31 cellular contexts compared by ENCODE assay signal in the genomic region with DNA sequence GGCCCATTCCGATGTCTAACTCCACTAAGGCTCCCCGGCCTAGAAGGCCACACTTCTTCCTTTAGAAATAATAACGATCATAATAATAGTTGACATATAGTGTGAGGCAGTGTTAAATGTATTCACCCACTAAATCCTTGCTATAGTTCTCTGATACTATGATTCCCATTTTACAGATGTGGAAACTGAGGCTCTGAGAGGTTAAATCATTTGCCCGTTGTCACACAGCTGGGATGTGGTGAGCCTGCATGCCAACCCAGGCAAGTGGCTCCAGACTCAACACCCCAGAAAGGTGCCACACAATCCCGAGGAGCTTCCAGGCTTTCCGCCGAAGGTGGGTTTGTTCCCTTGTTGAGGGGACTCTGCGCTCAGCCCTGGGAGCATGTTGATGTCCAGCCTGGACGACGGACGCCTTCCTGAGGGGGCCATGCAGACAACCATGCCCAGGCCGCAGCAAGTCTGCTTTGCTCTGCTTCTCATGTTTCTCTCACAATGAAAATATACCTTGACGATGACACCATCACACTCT.
"Had no signal": no experiment of that assay in that cellular context is flagged by ENCODE, and none has a peak within 500 bp of the region (broad histone marks: within the 10 kb centered on the region; RNA-seq: fewer than 3 reads in every experiment).

No MANE protein-coding gene starts in this region.

- H3K27me3 ChIP-seq: esophagus squamous epithelium, heart right ventricle, neural progenitor cell, testis, tibial artery, upper lobe of left lung had no signal

- ATAC-seq: heart right ventricle; left cardiac atrium; mucosa of descending colon; natural killer cell treated with Interleukin-12 subunit alpha and Interleukin-12 subunit beta and Interleukin-15 and Interleukin-18, amount 100 ng/mL, for 72 hours; sciatic nerve had no signal

- H3K27ac ChIP-seq: coronary artery, esophagus squamous epithelium, heart right ventricle, neural progenitor cell, parathyroid adenoma, testis, tibial artery, upper lobe of left lung had no signal

- H3K4me1 Mint-ChIP-seq: central memory CD8-positive, alpha-beta T cell; memory B cell; mesothelial cell of epicardium; naive B cell had no signal

- H3K4me3 Mint-ChIP-seq: central memory CD8-positive, alpha-beta T cell; memory B cell; mesothelial cell of epicardium; naive B cell; natural killer cell treated with Interleukin-12 subunit alpha and Interleukin-12 subunit beta and Interleukin-15 and Interleukin-18, amount 100 ng/mL, for 72 hours; neural progenitor cell had no signal

- DNase-seq: dermis blood vessel endothelial cell; effector memory CD4-positive, alpha-beta T cell; esophagus squamous epithelium; foreskin melanocyte; glutamatergic neuron; heart right ventricle; hippocampal formation; left cardiac atrium; mucosa of descending colon; naive B cell; nucleus accumbens; stimulated activated CD4-positive, alpha-beta T cell treated with anti-CD3 and anti-CD28 coated beads, Interleukin-12 subunit alpha, Interleukin-12 subunit beta, amount 100 ng/mL, for 4 hours; stimulated activated CD4-positive, alpha-beta T cell treated with anti-CD3 and anti-CD28 coated beads, Interleukin-1b, Interleukin-23, amount 100 ng/mL, for 48 hours; stimulated activated CD4-positive, alpha-beta T cell treated with anti-CD3 and anti-CD28 coated beads, Interleukin-4, amount 100 ng/mL, for 1 hour; stimulated activated CD8-positive, alpha-beta memory T cell treated with anti-CD3 and anti-CD28 coated beads, Interleukin-4, amount 100 ng/mL, for 48 hours; stimulated activated naive CD4-positive, alpha-beta T cell; substantia nigra; testis; tibial artery; upper lobe of left lung had no signal

- H3K4me1 ChIP-seq: esophagus squamous epithelium, neural progenitor cell, parathyroid adenoma, testis, upper lobe of left lung had no signal

- H3K9me3 ChIP-seq: esophagus squamous epithelium, heart right ventricle, mucosa of descending colon, testis, tibial artery, upper lobe of left lung had no signal

- H3K27ac Mint-ChIP-seq: memory B cell; mesothelial cell of epicardium; natural killer cell treated with Interleukin-12 subunit alpha and Interleukin-12 subunit beta and Interleukin-15 and Interleukin-18, amount 100 ng/mL, for 72 hours; neural progenitor cell; progenitor cell of endocrine pancreas had no signal

- H3K36me3 ChIP-seq: esophagus squamous epithelium, heart right ventricle, neural progenitor cell, tibial artery, upper lobe of left lung had no signal

- H3K9me3 Mint-ChIP-seq: central memory CD8-positive, alpha-beta T cell; memory B cell; mesothelial cell of epicardium; naive B cell; natural killer cell treated with Interleukin-12 subunit alpha and Interleukin-12 subunit beta and Interleukin-15 and Interleukin-18, amount 100 ng/mL, for 72 hours; neural progenitor cell had no signal

- H3K4me3 ChIP-seq: coronary artery, esophagus squamous epithelium, heart right ventricle, lung, mucosa of descending colon, neural progenitor cell, smooth muscle cell, testis, tibial artery, upper lobe of left lung had no signal

- H3K27me3 Mint-ChIP-seq: natural killer cell treated with Interleukin-12 subunit alpha and Interleukin-12 subunit beta and Interleukin-15 and Interleukin-18, amount 100 ng/mL, for 72 hours had no signal

- H3K36me3 Mint-ChIP-seq: memory B cell; mesothelial cell of epicardium; naive B cell; natural killer cell treated with Interleukin-12 subunit alpha and Interleukin-12 subunit beta and Interleukin-15 and Interleukin-18, amount 100 ng/mL, for 72 hours; neural progenitor cell had no signal
